ENCODE assay signal across 1 cellular context in genomic region chr4:56388311-56388710, GRCh38.
A peak's percentile ranks its signal among the peaks of the same experiment; 100 is the strongest.
TF ChIP-seq lines count a peak whose summit lies in the region.

No MANE protein-coding gene starts in this region.

TF ChIP-seq in H1, 55 proteins besides CTCF, POLR2A, EP300 and RAD21 (continued from another document):
- TF ChIP-seq CHD1 (IDR thresholded peaks at IDR 0.05; ENCODE audit: low read depth, low read length) (no peak), POLR2AphosphoS5 (IDR thresholded peaks at IDR 0.05; ENCODE audit: low read depth, low read length) (peak; percentile 33; the same call in 1 of the 2 replicates), CEBPB (IDR thresholded peaks at IDR 0.05; ENCODE audit: low read depth, low read length) (no peak), EGR1 (IDR thresholded peaks at IDR 0.05; ENCODE audit: borderline replicate concordance, low read depth, low read length) (no peak), SRF (IDR thresholded peaks at IDR 0.05; ENCODE audit: low read depth, low read length) (no peak)
